In the genomic region with DNA sequence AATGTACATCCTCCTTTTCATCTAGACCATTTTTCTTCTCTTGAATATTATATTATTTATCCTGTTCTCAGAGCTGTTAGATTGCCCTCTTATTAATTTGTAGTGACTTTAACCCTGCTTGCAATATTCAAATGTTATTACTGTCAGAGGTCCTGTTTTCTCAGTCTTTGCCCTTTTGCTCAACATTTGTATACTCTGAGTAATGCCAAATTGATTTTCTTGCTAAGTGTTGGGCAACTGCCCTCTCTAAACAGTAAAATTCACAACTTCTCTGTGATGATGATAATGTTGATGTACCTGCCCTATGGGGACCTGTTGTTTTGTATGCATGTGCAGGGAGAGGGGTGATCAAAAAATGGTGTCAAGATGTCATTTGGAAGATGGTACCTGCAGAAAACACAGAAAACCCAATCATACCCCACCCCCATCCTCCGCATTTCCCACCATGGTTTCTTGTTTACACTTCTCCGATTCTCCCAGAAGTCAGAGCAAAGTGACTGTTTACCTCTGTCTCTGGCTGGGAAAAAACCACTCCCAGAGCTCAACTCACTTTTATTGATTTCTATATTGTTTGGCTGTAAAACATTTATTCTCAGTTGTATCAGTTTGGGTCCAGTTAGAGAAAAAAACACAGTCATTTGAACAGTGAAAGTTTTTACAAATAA, we compare ENCODE assay signal across 1 cellular context.
TF ChIP-seq lines count a peak whose summit lies in the region.

No MANE protein-coding gene starts in this region.

TF ChIP-seq in HepG2, 621 proteins besides CTCF, POLR2A, EP300 and RAD21 (continues in another document):
- TF ChIP-seq POLR2G (IDR thresholded peaks at IDR 0.05; ENCODE audit: low read depth, low read length) (no peak), ZNF713 (CRISPR knock-in tag; IDR thresholded peaks at IDR 0.05) (no peak), ZNF232 (CRISPR knock-in tag; IDR thresholded peaks at IDR 0.05; ENCODE audit: borderline replicate concordance) (no peak), ZBTB38 (CRISPR knock-in tag; IDR thresholded peaks at IDR 0.05) (no peak), YY1 (IDR thresholded peaks at IDR 0.05; ENCODE audit: insufficient read depth, insufficient replicate concordance, low read depth, low read length) (no peak), ZNF180 (CRISPR knock-in tag; IDR thresholded peaks at IDR 0.05; ENCODE audit: borderline replicate concordance, low read depth) (no peak), ZNF205 (CRISPR knock-in tag; IDR thresholded peaks at IDR 0.05) (no peak), FOSL2 (CRISPR knock-in tag; IDR thresholded peaks at IDR 0.05) (peak; percentile 51; the same call in 1 of the 2 replicates), ZNF747 (CRISPR knock-in tag; IDR thresholded peaks at IDR 0.05; ENCODE audit: borderline replicate concordance) (no peak), REXO4 (CRISPR knock-in tag; IDR thresholded peaks at IDR 0.05; ENCODE audit: borderline replicate concordance) (no peak), STAT6 (CRISPR knock-in tag; IDR thresholded peaks at IDR 0.05; ENCODE audit: borderline replicate concordance) (no peak), PRDM4 (CRISPR knock-in tag; IDR thresholded peaks at IDR 0.05; ENCODE audit: borderline replicate concordance) (no peak), GFI1 (CRISPR knock-in tag; IDR thresholded peaks at IDR 0.05; ENCODE audit: borderline replicate concordance) (no peak), RARG (CRISPR knock-in tag; IDR thresholded peaks at IDR 0.05; ENCODE audit: low read depth) (no peak), ZNF124 (CRISPR knock-in tag; IDR thresholded peaks at IDR 0.05) (no peak), CBX5 (CRISPR knock-in tag; IDR thresholded peaks at IDR 0.05; ENCODE audit: borderline replicate concordance) (no peak), TEAD2 (CRISPR knock-in tag; IDR thresholded peaks at IDR 0.05) (no peak), AHDC1 (CRISPR knock-in tag; IDR thresholded peaks at IDR 0.05; ENCODE audit: borderline replicate concordance) (peak; percentile 73; the same call in 1 of the 2 replicates), ZNF749 (CRISPR knock-in tag; IDR thresholded peaks at IDR 0.05; ENCODE audit: borderline replicate concordance) (no peak), KLF9 (CRISPR knock-in tag; IDR thresholded peaks at IDR 0.05; ENCODE audit: low read depth) (no peak), MLLT10 (CRISPR knock-in tag; IDR thresholded peaks at IDR 0.05) (no peak), ZBTB43 (CRISPR knock-in tag; conservative IDR thresholded peaks at IDR 0.05) (no peak), ZNF329 (CRISPR knock-in tag; IDR thresholded peaks at IDR 0.05; ENCODE audit: low read depth) (no peak), TMF1 (CRISPR knock-in tag; IDR thresholded peaks at IDR 0.05; ENCODE audit: low read depth) (no peak), TAF1 (CRISPR knock-in tag; IDR thresholded peaks at IDR 0.05) (no peak), SMYD3 (CRISPR knock-in tag; IDR thresholded peaks at IDR 0.05) (no peak), ZNF432 (CRISPR knock-in tag; IDR thresholded peaks at IDR 0.05; ENCODE audit: borderline replicate concordance) (no peak), ZNF777 (CRISPR knock-in tag; IDR thresholded peaks at IDR 0.05) (no peak), CEBPG (CRISPR knock-in tag; IDR thresholded peaks at IDR 0.05) (peak; percentile 36), RFX3 (CRISPR knock-in tag; IDR thresholded peaks at IDR 0.05) (no peak)
- TF ChIP-seq, protein P1, sequence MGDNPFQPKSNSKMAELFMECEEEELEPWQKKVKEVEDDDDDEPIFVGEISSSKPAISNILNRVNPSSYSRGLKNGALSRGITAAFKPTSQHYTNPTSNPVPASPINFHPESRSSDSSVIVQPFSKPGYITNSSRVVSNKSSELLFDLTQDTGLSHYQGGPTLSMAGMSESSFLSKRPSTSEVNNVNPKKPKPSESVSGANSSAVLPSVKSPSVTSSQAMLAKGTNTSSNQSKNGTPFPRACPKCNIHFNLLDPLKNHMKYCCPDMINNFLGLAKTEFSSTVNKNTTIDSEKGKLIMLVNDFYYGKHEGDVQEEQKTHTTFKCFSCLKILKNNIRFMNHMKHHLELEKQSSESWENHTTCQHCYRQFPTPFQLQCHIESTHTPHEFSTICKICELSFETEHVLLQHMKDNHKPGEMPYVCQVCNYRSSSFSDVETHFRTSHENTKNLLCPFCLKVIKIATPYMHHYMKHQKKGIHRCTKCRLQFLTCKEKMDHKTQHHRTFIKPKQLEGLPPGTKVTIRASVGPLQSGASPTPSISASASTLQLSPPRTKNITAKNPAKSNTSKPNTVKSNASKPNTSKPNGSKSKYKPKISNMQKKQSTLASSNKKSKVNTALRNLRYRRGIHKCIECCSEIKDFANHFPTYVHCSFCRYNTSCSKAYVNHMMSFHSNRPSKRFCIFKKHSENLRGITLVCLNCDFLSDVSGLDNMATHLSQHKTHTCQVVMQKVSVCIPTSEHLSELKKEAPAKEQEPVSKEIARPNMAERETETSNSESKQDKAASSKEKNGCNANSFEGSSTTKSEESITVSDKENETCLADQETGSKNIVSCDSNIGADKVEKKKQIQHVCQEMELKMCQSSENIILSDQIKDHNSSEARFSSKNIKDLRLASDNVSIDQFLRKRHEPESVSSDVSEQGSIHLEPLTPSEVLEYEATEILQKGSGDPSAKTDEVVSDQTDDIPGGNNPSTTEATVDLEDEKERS (CRISPR knock-in tag; IDR thresholded peaks at IDR 0.05): no peak
- TF ChIP-seq, protein P2, sequence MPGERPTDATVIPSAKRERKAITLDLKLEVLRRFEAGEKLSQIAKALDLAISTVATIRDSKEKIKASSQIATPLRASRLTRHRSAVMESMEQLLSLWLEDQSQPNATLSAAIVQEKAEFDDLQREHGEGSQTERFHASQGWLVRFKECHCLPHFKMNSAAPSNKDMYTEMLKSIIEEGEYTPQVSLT (CRISPR knock-in tag; IDR thresholded peaks at IDR 0.05; ENCODE audit: borderline replicate concordance, low read depth): no peak
- TF ChIP-seq, protein P3, sequence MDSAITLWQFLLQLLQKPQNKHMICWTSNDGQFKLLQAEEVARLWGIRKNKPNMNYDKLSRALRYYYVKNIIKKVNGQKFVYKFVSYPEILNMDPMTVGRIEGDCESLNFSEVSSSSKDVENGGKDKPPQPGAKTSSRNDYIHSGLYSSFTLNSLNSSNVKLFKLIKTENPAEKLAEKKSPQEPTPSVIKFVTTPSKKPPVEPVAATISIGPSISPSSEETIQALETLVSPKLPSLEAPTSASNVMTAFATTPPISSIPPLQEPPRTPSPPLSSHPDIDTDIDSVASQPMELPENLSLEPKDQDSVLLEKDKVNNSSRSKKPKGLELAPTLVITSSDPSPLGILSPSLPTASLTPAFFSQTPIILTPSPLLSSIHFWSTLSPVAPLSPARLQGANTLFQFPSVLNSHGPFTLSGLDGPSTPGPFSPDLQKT (CRISPR knock-in tag; IDR thresholded peaks at IDR 0.05; ENCODE audit: borderline replicate concordance): no peak
- TF ChIP-seq, protein P4, sequence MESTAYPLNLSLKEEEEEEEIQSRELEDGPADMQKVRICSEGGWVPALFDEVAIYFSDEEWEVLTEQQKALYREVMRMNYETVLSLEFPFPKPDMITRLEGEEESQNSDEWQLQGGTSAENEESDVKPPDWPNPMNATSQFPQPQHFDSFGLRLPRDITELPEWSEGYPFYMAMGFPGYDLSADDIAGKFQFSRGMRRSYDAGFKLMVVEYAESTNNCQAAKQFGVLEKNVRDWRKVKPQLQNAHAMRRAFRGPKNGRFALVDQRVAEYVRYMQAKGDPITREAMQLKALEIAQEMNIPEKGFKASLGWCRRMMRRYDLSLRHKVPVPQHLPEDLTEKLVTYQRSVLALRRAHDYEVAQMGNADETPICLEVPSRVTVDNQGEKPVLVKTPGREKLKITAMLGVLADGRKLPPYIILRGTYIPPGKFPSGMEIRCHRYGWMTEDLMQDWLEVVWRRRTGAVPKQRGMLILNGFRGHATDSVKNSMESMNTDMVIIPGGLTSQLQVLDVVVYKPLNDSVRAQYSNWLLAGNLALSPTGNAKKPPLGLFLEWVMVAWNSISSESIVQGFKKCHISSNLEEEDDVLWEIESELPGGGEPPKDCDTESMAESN (CRISPR knock-in tag; conservative IDR thresholded peaks at IDR 0.05): no peak
